1 cellular context compared by ENCODE assay signal in genomic region chr11:6646631-6647281, GRCh38.
TF ChIP-seq lines count a peak whose summit lies in the region.

No MANE protein-coding gene starts in this region.

TF ChIP-seq in K562, 482 proteins besides CTCF, POLR2A, EP300 and RAD21:
- TF ChIP-seq USF2 (CRISPR knock-in tag; IDR thresholded peaks at IDR 0.05): no peak
- peak; percentile 39; the same call in 1 of the 2 replicates for TF ChIP-seq SMARCE1 (IDR thresholded peaks at IDR 0.05)
- TF ChIP-seq PTRF (tag; IDR thresholded peaks at IDR 0.05): no peak
- TF ChIP-seq BACH1 (tag; IDR thresholded peaks at IDR 0.05): no peak
- TF ChIP-seq XRCC3 (IDR thresholded peaks at IDR 0.05): no peak
- peak; percentile 98 for TF ChIP-seq SPI1 (IDR thresholded peaks at IDR 0.05; ENCODE audit: borderline replicate concordance, low read depth, low read length)
